16 cellular contexts compared by ENCODE assay signal in genomic region chr6:159033160-159034049, GRCh38.
A peak's percentile ranks its signal among the peaks of the same experiment; 100 is the strongest.
DNase-seq lines count a peak whose midpoint lies in the region; ATAC-seq and TF ChIP-seq lines count a peak whose summit lies in the region.
"Had no signal": no experiment of that assay in that cellular context is flagged by ENCODE, and none has a peak within 500 bp of the region (broad histone marks: within the 10 kb centered on the region; RNA-seq: fewer than 3 reads in every experiment).

No MANE protein-coding gene starts in this region.

- no peaks in the 10 kb centered on the region for H3K27me3 Mint-ChIP-seq in activated naive CD8-positive, alpha-beta T cell treated with anti-CD3 and anti-CD28 coated beads, Interleukin-2, amount 50 U/mL, for 24 hours
- no peaks in the 10 kb centered on the region for H3K27me3 Mint-ChIP-seq in stimulated activated memory B cell treated with anti-CD40 and anti-IgM and Interleukin-4, amounts not matched to agents 10 μg/mL and 1 μg/mL and 100 μg/mL, for 72 hours

- H3K4me3 ChIP-seq in HL-60 (replicated peaks; ENCODE audit: insufficient read depth, low read length): no peak overlapping the region
- H3K4me3 ChIP-seq: adrenal gland, heart right ventricle, SJSA1 had no signal

- peaks cover 38% of the 10 kb centered on the region for H3K36me3 Mint-ChIP-seq in activated naive CD8-positive, alpha-beta T cell treated with anti-CD3 and anti-CD28 coated beads, Interleukin-2, amount 50 U/mL, for 24 hours (ENCODE audit: low read depth)
- H3K36me3 Mint-ChIP-seq in stimulated activated memory B cell treated with anti-CD40 and anti-IgM and Interleukin-4, amounts not matched to agents 10 μg/mL and 1 μg/mL and 100 μg/mL, for 72 hours: peaks cover 37% of the 10 kb centered on the region

- H3K4me3 Mint-ChIP-seq in activated naive CD8-positive, alpha-beta T cell treated with anti-CD3 and anti-CD28 coated beads, Interleukin-2, amount 50 U/mL, for 24 hours: no peak overlapping the region
- no peak overlapping the region for H3K4me3 Mint-ChIP-seq in stimulated activated memory B cell treated with anti-CD40 and anti-IgM and Interleukin-4, amounts not matched to agents 10 μg/mL and 1 μg/mL and 100 μg/mL, for 72 hours

- H3K27ac Mint-ChIP-seq in activated naive CD8-positive, alpha-beta T cell treated with anti-CD3 and anti-CD28 coated beads, Interleukin-2, amount 50 U/mL, for 24 hours: peak overlapping the region; percentile 61
- H3K27ac Mint-ChIP-seq in stimulated activated memory B cell treated with anti-CD40 and anti-IgM and Interleukin-4, amounts not matched to agents 10 μg/mL and 1 μg/mL and 100 μg/mL, for 72 hours: peak overlapping the region; percentile 1

- peak in 1 of 2 experiments; percentile 71 for DNase-seq in HL-60 (ENCODE audit: low read depth in 1 of 2, low spot score in 1 of 2)
- no peak for DNase-seq in activated naive CD8-positive, alpha-beta T cell treated with anti-CD3 and anti-CD28 coated beads, Interleukin-2, amount 50 U/mL, for 24 hours
- DNase-seq in NCI-H187 (lab: John Stamatoyannopoulos, UW): no peak
- no peak for DNase-seq in GM20000 (ENCODE audit: low spot score)
- no peak for DNase-seq in NK-92 (lab: John Stamatoyannopoulos, UW; ENCODE audit: unreplicated experiment)
- DNase-seq: adrenal gland; Caco-2; heart right ventricle; NCI-H1930; NCI-H774; right cardiac atrium; stimulated activated CD4-positive, alpha-beta T cell treated with anti-CD3 and anti-CD28 coated beads, Interleukin-4, amount 100 ng/mL, for 4 hours; stimulated activated naive CD4-positive, alpha-beta T cell treated with Interleukin-2 at 50 U/mL for 16 hours had no signal

- H3K27ac ChIP-seq in HL-60 (replicated peaks): peak overlapping the region; percentile 72
- H3K27ac ChIP-seq: adrenal gland, SJSA1 had no signal

- ATAC-seq in GM18502 (IDR thresholded peaks at IDR 0.05; ENCODE audit: poor library complexity, unreplicated experiment): peak; percentile 46
- peak; percentile 26 for ATAC-seq in activated naive CD8-positive, alpha-beta T cell treated with anti-CD3 and anti-CD28 coated beads, Interleukin-2, amount 50 U/mL, for 24 hours
- peak; percentile 83 for ATAC-seq in stimulated activated memory B cell treated with anti-CD40 and anti-IgM and Interleukin-4, amounts not matched to agents 10 μg/mL and 1 μg/mL and 100 μg/mL, for 72 hours
- ATAC-seq: heart right ventricle, right cardiac atrium had no signal

- H3K27me3 ChIP-seq in HL-60 (ENCODE audit: insufficient read depth, poor library complexity, severe bottlenecking): no peaks in the 10 kb centered on the region
- H3K27me3 ChIP-seq: adrenal gland, heart right ventricle, SJSA1 had no signal

- H3K4me1 Mint-ChIP-seq in activated naive CD8-positive, alpha-beta T cell treated with anti-CD3 and anti-CD28 coated beads, Interleukin-2, amount 50 U/mL, for 24 hours: peaks cover 41% of the 10 kb centered on the region
- H3K4me1 Mint-ChIP-seq in stimulated activated memory B cell treated with anti-CD40 and anti-IgM and Interleukin-4, amounts not matched to agents 10 μg/mL and 1 μg/mL and 100 μg/mL, for 72 hours: peaks cover 54% of the 10 kb centered on the region

- TF ChIP-seq CTCF in HL-60 (IDR thresholded peaks at IDR 0.05; ENCODE audit: insufficient read depth, low read length) (no peak), GM20000 (IDR thresholded peaks at IDR 0.05; ENCODE audit: extremely low read depth, missing control alignments) (no peak)

- H3K9me3 Mint-ChIP-seq in activated naive CD8-positive, alpha-beta T cell treated with anti-CD3 and anti-CD28 coated beads, Interleukin-2, amount 50 U/mL, for 24 hours: no peaks in the 10 kb centered on the region
- no peaks in the 10 kb centered on the region for H3K9me3 Mint-ChIP-seq in stimulated activated memory B cell treated with anti-CD40 and anti-IgM and Interleukin-4, amounts not matched to agents 10 μg/mL and 1 μg/mL and 100 μg/mL, for 72 hours

Comparison
In these comparisons a context has a peak if more than half of its experiments do, and no peak if none do; other contexts are left out.
1. ATAC-seq: peak in every context shown above with its lines; median percentile 83 in stimulated activated memory B cell treated with anti-CD40 and anti-IgM and Interleukin-4, amounts not matched to agents 10 μg/mL and 1 μg/mL and 100 μg/mL, for 72 hours; 46 in GM18502; 26 in activated naive CD8-positive, alpha-beta T cell treated with anti-CD3 and anti-CD28 coated beads, Interleukin-2, amount 50 U/mL, for 24 hours.